ENCODE assay signal across 26 cellular contexts in the genomic region with DNA sequence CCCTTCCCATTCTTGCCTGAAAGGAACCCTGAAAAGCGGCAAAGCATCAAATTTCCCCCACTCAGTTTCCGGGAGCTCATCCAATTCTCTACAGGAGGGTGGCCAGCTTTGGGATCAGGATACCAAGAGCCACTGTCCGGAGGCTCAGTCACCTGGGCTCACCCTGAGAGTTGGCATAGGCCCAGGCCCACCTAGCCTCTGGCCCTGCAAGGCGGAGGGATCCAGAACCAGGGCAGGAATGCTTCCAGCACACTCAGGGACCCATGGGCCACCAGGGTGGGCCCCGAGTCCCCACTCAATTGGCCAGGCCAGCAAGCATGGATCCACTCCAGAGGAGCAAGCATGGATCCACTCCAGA.
DNase-seq lines count a peak whose midpoint lies in the region; ATAC-seq, FAIRE-seq and TF ChIP-seq lines count a peak whose summit lies in the region.
"Had no signal": no experiment of that assay in that cellular context is flagged by ENCODE, and none has a peak within 500 bp of the region (broad histone marks: within the 10 kb centered on the region; RNA-seq: fewer than 3 reads in every experiment).

No MANE protein-coding gene starts in this region.

- no peak overlapping the region for H3K27ac Mint-ChIP-seq in activated CD4-positive, alpha-beta T cell treated with anti-CD3 and anti-CD28 coated beads, Interleukin-2, amount 10 ng/mL, durations not matched to agents 24 days and 14 days
- H3K27ac Mint-ChIP-seq: activated CD4-positive, alpha-beta memory T cell treated with anti-CD3 and anti-CD28 coated beads for 36 hours; activated T-helper 1 cell treated with anti-CD3 and anti-CD28 coated beads, Interleukin-12 subunit alpha, Interleukin-12 subunit beta, Interleukin-2, Interleukin-4 antibody, amounts not matched to agents 30 ng/mL and 10 ng/mL and 1 ng/mL, durations not matched to agents 14 hours and 24 hours and 36 hours; dendritic cell treated with granulocyte-macrophage colony-stimulating factor and Interleukin-4, amounts not matched to agents 40 ng/mL and 50 ng/mL, for 4 days; T-helper 2 cell treated with Interferon-gamma antibody and Interleukin-4, amounts not matched to agents 5 μg/mL and 100 μg/mL, for 36 hours had no signal

- H3K9me3 ChIP-seq in keratinocyte (ENCODE audit: control insufficient read depth, low read depth, low read length): no peaks in the 10 kb centered on the region
- H3K9me3 ChIP-seq in psoas muscle: peaks cover 8% of the 10 kb centered on the region
- no peaks in the 10 kb centered on the region for H3K9me3 ChIP-seq in uterus
- H3K9me3 ChIP-seq: Peyer's patch had no signal

- no peaks in the 10 kb centered on the region for H3K36me3 ChIP-seq in keratinocyte (ENCODE audit: control insufficient read depth in 2 of 2, extremely low read depth in 1 of 2, insufficient read depth in 2 of 2, low read length in 2 of 2)
- no peaks in the 10 kb centered on the region for H3K36me3 ChIP-seq in psoas muscle (ENCODE audit: insufficient read depth in 1 of 2, low read depth in 1 of 2)
- H3K36me3 ChIP-seq in uterus: no peaks in the 10 kb centered on the region
- H3K36me3 ChIP-seq: left lung, Peyer's patch had no signal

- peak; percentile 9 for DNase-seq in NCI-H2029 treated with DMSO at 0.1 percent for 48 hours (lab: John Stamatoyannopoulos, UW)
- no peak for DNase-seq in NCI-H2029 (lab: John Stamatoyannopoulos, UW)
- peak; percentile 82 for DNase-seq in NCI-H2196 (lab: John Stamatoyannopoulos, UW; ENCODE audit: unreplicated experiment)
- no peak for DNase-seq in keratinocyte (ENCODE audit: low read depth, low spot score)
- peak in 1 of 2 donors; percentile 67 for DNase-seq in psoas muscle
- DNase-seq in activated CD4-positive, alpha-beta T cell treated with anti-CD3 and anti-CD28 coated beads, Interleukin-2, amount 10 ng/mL, durations not matched to agents 24 days and 14 days: no peak
- no peak for DNase-seq in uterus
- no peak for DNase-seq in COLO829 (ENCODE audit: low spot score)
- DNase-seq: activated CD4-positive, alpha-beta memory T cell treated with anti-CD3 and anti-CD28 coated beads for 36 hours; activated CD4-positive, CD25-positive, alpha-beta regulatory T cell treated with anti-CD3 and anti-CD28 coated beads, Interleukin-2, amount 50 U/mL, for 72 hours; activated naive CD4-positive, alpha-beta T cell treated with Interleukin-2 at 50 U/mL for 16 hours; Calu3; central memory CD4-positive, alpha-beta T cell; head of caudate nucleus; Kasumi-1; MV-4-11; NCI-H1694; NCI-H226; Peyer's patch; stimulated activated naive CD4-positive, alpha-beta T cell treated with Interleukin-2 at 50 U/mL for 16 hours had no signal

- H3K27me3 ChIP-seq in keratinocyte (ENCODE audit: control insufficient read depth, extremely low read depth, insufficient read depth, low read length) (no peaks in the 10 kb centered on the region), psoas muscle (ENCODE audit: insufficient read depth in 3 of 3, low read length in 2 of 3) (no peaks in the 10 kb centered on the region), uterus (no peaks in the 10 kb centered on the region)
- H3K27me3 ChIP-seq: left lung, Peyer's patch had no signal

- TF ChIP-seq POLR2A in uterus (IDR thresholded peaks at IDR 0.05): no peak

- peak overlapping the region; percentile 80 for H2AFZ ChIP-seq in keratinocyte (ENCODE audit: control insufficient read depth, low read length)

- no peak for TF ChIP-seq CTCF in keratinocyte (optimal IDR thresholded peaks at IDR 0.05 in 1 of 3, IDR thresholded peaks at IDR 0.05 in 1 of 3, conservative IDR thresholded peaks at IDR 0.05 in 1 of 3; ENCODE audit: extremely low read depth in 1 of 3, insufficient read depth in 2 of 3, low read length in 3 of 3)
- TF ChIP-seq CTCF in psoas muscle (IDR thresholded peaks at IDR 0.05): no peak
- TF ChIP-seq CTCF in uterus (IDR thresholded peaks at IDR 0.05): no peak

- H3K9me1 ChIP-seq in keratinocyte (ENCODE audit: control insufficient read depth, extremely low read depth, insufficient read depth, low read length): no peaks in the 10 kb centered on the region

- peak; percentile 53 to 78 (median 66) for ATAC-seq in psoas muscle
- ATAC-seq: left lung had no signal

- H3K9ac ChIP-seq in keratinocyte (ENCODE audit: control insufficient read depth, extremely low read depth, insufficient read depth, low read length): peak overlapping the region; percentile 57

- H3K4me3 ChIP-seq in keratinocyte (ENCODE audit: control insufficient read depth in 2 of 3, extremely low read depth in 1 of 3, insufficient read depth in 2 of 3, low read depth in 1 of 3, low read length in 3 of 3) (peak overlapping the region in 1 of 3 experiments; percentile 29), psoas muscle (no peak overlapping the region), uterus (no peak overlapping the region)
- H3K4me3 ChIP-seq: left lung, Peyer's patch had no signal

- WGBS in psoas muscle, 3 donors: 21 to 30% (median 23%) methylated on average over 5 of the region's 5 CpGs

- intact Hi-C loops in psoas muscle (cut with DNase I) (no loop called here), uterus (cut with DNase I; ENCODE audit: low total_unique reads) (no loop called here)
- intact Hi-C loops in activated CD4-positive, alpha-beta T cell treated with anti-CD3 and anti-CD28 coated beads, Interleukin-2, amount 10 ng/mL, durations not matched to agents 24 days and 14 days (cut with micrococcal nuclease): no loop called here

- no peak overlapping the region for H3K4me3 Mint-ChIP-seq in activated CD4-positive, alpha-beta T cell treated with anti-CD3 and anti-CD28 coated beads, Interleukin-2, amount 10 ng/mL, durations not matched to agents 24 days and 14 days
- H3K4me3 Mint-ChIP-seq: activated CD4-positive, alpha-beta memory T cell treated with anti-CD3 and anti-CD28 coated beads for 36 hours; activated T-helper 1 cell treated with anti-CD3 and anti-CD28 coated beads, Interleukin-12 subunit alpha, Interleukin-12 subunit beta, Interleukin-2, Interleukin-4 antibody, amounts not matched to agents 30 ng/mL and 10 ng/mL and 1 ng/mL, durations not matched to agents 14 hours and 24 hours and 36 hours; dendritic cell treated with granulocyte-macrophage colony-stimulating factor and Interleukin-4, amounts not matched to agents 40 ng/mL and 50 ng/mL, for 4 days; T-helper 2 cell treated with Interferon-gamma antibody and Interleukin-4, amounts not matched to agents 5 μg/mL and 100 μg/mL, for 36 hours had no signal

- no peaks in the 10 kb centered on the region for H3K27me3 Mint-ChIP-seq in activated CD4-positive, alpha-beta T cell treated with anti-CD3 and anti-CD28 coated beads, Interleukin-2, amount 10 ng/mL, durations not matched to agents 24 days and 14 days
- H3K27me3 Mint-ChIP-seq: activated CD4-positive, alpha-beta memory T cell treated with anti-CD3 and anti-CD28 coated beads for 36 hours; dendritic cell treated with granulocyte-macrophage colony-stimulating factor and Interleukin-4, amounts not matched to agents 40 ng/mL and 50 ng/mL, for 4 days had no signal

- H3K9me3 Mint-ChIP-seq in activated CD4-positive, alpha-beta T cell treated with anti-CD3 and anti-CD28 coated beads, Interleukin-2, amount 10 ng/mL, durations not matched to agents 24 days and 14 days: no peaks in the 10 kb centered on the region
- H3K9me3 Mint-ChIP-seq: activated CD4-positive, alpha-beta memory T cell treated with anti-CD3 and anti-CD28 coated beads for 36 hours; activated T-helper 1 cell treated with anti-CD3 and anti-CD28 coated beads, Interleukin-12 subunit alpha, Interleukin-12 subunit beta, Interleukin-2, Interleukin-4 antibody, amounts not matched to agents 30 ng/mL and 10 ng/mL and 1 ng/mL, durations not matched to agents 14 hours and 24 hours and 36 hours; T-helper 2 cell treated with Interferon-gamma antibody and Interleukin-4, amounts not matched to agents 5 μg/mL and 100 μg/mL, for 36 hours had no signal

- H3K27ac ChIP-seq in keratinocyte (ENCODE audit: control insufficient read depth, insufficient read depth, low read length) (peak overlapping the region; percentile 64), psoas muscle (peak overlapping the region; percentile 36), uterus (no peak overlapping the region)
- H3K27ac ChIP-seq: HL-60, left lung, Peyer's patch had no signal

- no peaks in the 10 kb centered on the region for H3K79me2 ChIP-seq in keratinocyte (ENCODE audit: control insufficient read depth, insufficient read depth, low read length)

- H3K4me2 ChIP-seq in keratinocyte (ENCODE audit: control insufficient read depth, extremely low read depth, insufficient read depth, low read depth, low read length): peak overlapping the region; percentile 76

- no peaks in the 10 kb centered on the region for H3K36me3 Mint-ChIP-seq in activated CD4-positive, alpha-beta T cell treated with anti-CD3 and anti-CD28 coated beads, Interleukin-2, amount 10 ng/mL, durations not matched to agents 24 days and 14 days (ENCODE audit: low read depth)
- H3K36me3 Mint-ChIP-seq: activated CD4-positive, alpha-beta memory T cell treated with anti-CD3 and anti-CD28 coated beads for 36 hours had no signal

- H3K4me1 Mint-ChIP-seq in activated CD4-positive, alpha-beta T cell treated with anti-CD3 and anti-CD28 coated beads, Interleukin-2, amount 10 ng/mL, durations not matched to agents 24 days and 14 days: no peaks in the 10 kb centered on the region

- no peak for FAIRE-seq in keratinocyte (lab: Jason Lieb, UNC)
- FAIRE-seq: islet of Langerhans had no signal

- dilution Hi-C loops in keratinocyte (cut with MboI; ENCODE audit: extremely low pct_ligation_motif_present, low sequenced_read_pairs): no loop called here

- H4K20me1 ChIP-seq in keratinocyte (ENCODE audit: control insufficient read depth, extremely low read depth, insufficient read depth, low read length): no peaks in the 10 kb centered on the region

- peaks cover 16% of the 10 kb centered on the region for H3K4me1 ChIP-seq in keratinocyte (ENCODE audit: control insufficient read depth, extremely low read depth, insufficient read depth, low read length)
- H3K4me1 ChIP-seq in psoas muscle: peaks cover 14% of the 10 kb centered on the region
- no peaks in the 10 kb centered on the region for H3K4me1 ChIP-seq in uterus
- H3K4me1 ChIP-seq: left lung, Peyer's patch had no signal

Comparison
In these comparisons a context has a peak if more than half of its experiments do, and no peak if none do; other contexts are left out.
1. DNase-seq: peak in NCI-H2029 treated with DMSO at 0.1 percent for 48 hours (single experiment) and NCI-H2196 (single experiment); none in NCI-H2029 (single experiment), keratinocyte (single experiment), activated CD4-positive, alpha-beta T cell treated with anti-CD3 and anti-CD28 coated beads, Interleukin-2, amount 10 ng/mL, durations not matched to agents 24 days and 14 days (single experiment), uterus (0 of 2) and COLO829 (single experiment).
2. H3K27ac ChIP-seq: peak in keratinocyte (single experiment) and psoas muscle (single experiment); none in uterus (0 of 2).